ENCODE assay signal across 1 cellular context in the genomic region with DNA sequence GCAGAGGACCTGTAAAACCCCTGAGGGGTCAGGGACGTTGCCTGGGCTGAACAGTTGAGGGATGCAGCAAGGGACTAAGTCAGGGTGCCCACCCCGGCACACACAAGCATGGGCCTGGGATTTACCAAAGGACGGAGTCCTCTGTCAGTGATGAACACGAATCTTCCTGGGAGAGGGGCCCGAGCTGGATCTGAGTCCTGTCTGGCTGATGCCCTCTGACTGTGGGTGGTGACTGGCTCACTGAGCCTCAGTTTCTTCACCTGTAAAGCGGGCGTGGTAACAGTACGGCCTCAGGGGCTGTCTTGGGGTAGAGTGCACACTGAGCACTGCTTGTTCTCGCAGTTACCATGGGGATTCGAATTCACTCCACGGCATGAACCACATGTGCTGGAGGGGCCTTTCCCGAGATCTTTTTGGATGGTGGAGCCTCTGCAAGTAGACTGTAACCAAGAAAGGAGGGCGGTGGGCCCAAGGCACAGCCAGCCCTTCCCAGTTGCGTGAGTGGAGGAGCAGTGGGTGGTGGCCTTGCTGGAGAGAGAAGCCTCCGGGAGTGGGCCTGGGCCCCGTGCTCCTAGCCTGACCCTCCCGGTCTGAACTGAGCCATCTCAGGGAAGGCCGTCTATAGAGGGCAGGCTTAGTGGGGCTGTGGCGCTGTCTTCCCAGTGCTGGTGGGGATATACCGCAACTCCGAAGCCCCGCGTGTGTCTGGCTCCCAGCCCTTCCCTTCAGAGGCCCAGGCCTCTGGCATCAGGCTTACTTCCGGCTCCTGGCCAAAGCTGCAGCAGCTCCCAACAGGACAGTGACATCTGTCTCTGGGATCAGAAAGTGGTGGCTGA.
TF ChIP-seq lines count a peak whose summit lies in the region.

No MANE protein-coding gene starts in this region.

TF ChIP-seq in IMR-90, 13 proteins besides CTCF, POLR2A, EP300 and RAD21:
- TF ChIP-seq MAFK (IDR thresholded peaks at IDR 0.05; ENCODE audit: low read depth, low read length) (no peak), NFE2L2 (IDR thresholded peaks at IDR 0.05; ENCODE audit: low read depth, low read length) (no peak), FOS (IDR thresholded peaks at IDR 0.05; ENCODE audit: low read depth, low read length) (no peak), MAZ (IDR thresholded peaks at IDR 0.05; ENCODE audit: borderline replicate concordance, low read depth, low read length) (no peak), SMC3 (IDR thresholded peaks at IDR 0.05; ENCODE audit: low read depth, low read length) (no peak), RCOR1 (IDR thresholded peaks at IDR 0.05; ENCODE audit: insufficient replicate concordance, low read length) (no peak), MXI1 (IDR thresholded peaks at IDR 0.05; ENCODE audit: borderline replicate concordance, low read depth, low read length) (no peak), CEBPB (IDR thresholded peaks at IDR 0.05; ENCODE audit: low read depth, low read length) (no peak), RFX5 (IDR thresholded peaks at IDR 0.05; ENCODE audit: low read depth, low read length) (no peak), CHD1 (IDR thresholded peaks at IDR 0.05; ENCODE audit: low read depth, low read length) (no peak), BHLHE40 (IDR thresholded peaks at IDR 0.05; ENCODE audit: low read depth, low read length) (no peak)
- TF ChIP-seq, protein P1, sequence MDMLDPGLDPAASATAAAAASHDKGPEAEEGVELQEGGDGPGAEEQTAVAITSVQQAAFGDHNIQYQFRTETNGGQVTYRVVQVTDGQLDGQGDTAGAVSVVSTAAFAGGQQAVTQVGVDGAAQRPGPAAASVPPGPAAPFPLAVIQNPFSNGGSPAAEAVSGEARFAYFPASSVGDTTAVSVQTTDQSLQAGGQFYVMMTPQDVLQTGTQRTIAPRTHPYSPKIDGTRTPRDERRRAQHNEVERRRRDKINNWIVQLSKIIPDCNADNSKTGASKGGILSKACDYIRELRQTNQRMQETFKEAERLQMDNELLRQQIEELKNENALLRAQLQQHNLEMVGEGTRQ (IDR thresholded peaks at IDR 0.05; ENCODE audit: low read depth, low read length): no peak
